In the genomic region with DNA sequence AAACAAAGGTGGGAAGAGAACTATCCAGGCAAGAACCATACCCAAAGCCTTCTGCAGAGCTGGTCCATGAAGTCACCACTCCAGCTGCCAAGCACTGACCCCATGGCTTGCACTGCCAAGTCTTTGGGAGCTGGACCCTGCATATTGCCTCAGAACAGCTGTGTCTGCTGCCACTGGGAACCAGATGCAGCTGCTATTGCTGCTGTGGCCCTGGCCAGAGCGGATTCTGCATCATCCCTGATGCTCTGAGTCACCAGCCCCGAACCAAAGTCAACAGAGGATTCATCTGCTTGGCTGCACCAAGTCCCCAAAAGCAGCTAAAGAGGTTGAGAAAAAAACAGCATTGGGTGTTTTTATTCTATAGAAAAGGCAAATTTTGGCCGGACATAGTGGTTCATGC, we compare ENCODE assay signal across 1 cellular context.
TF ChIP-seq lines count a peak whose summit lies in the region.

No MANE protein-coding gene starts in this region.

TF ChIP-seq in K562, 482 proteins besides CTCF, POLR2A, EP300 and RAD21:
- TF ChIP-seq MAFF (IDR thresholded peaks at IDR 0.05; ENCODE audit: low read length) (no peak), SMAD3 (CRISPR knock-in tag; conservative IDR thresholded peaks at IDR 0.05) (no peak), STAG1 (CRISPR knock-in tag; IDR thresholded peaks at IDR 0.05; ENCODE audit: borderline replicate concordance) (no peak)
